21 cellular contexts compared by ENCODE assay signal in genomic region chr2:55061534-55062344, GRCh38. TPM values are rescaled to one million over a fixed set of nuclear protein-coding genes. Genes with fewer than 3 reads are reported as not detected.
DNase-seq lines count a peak whose midpoint lies in the region; ATAC-seq and TF ChIP-seq lines count a peak whose summit lies in the region.
"Had no signal": no experiment of that assay in that cellular context is flagged by ENCODE, and none has a peak within 500 bp of the region (broad histone marks: within the 10 kb centered on the region; RNA-seq: fewer than 3 reads in every experiment).

No MANE protein-coding gene starts in this region.

- CTCF ChIA-PET in PC-3 (lab: Charles Lee) = no interaction called here

- ATAC-seq in lower lobe of right lung (peak; percentile 87 to 93), PC-3 (no peak)
- ATAC-seq: activated CD4-positive, alpha-beta T cell treated with anti-CD3 and anti-CD28 coated beads for 36 hours; activated naive CD8-positive, alpha-beta T cell treated with anti-CD3 and anti-CD28 coated beads, Interleukin-2, amount 50 U/mL, for 24 hours; body of pancreas; Panc1 had no signal

- TF ChIP-seq CTCF in lower lobe of right lung (IDR thresholded peaks at IDR 0.05) = no peak
- TF ChIP-seq CTCF in PC-3 (conservative IDR thresholded peaks at IDR 0.05; ENCODE audit: low read depth, low read length) = no peak

- no peak overlapping the region for H3K9ac ChIP-seq in PC-3 (ENCODE audit: low read length)

- no peaks in the 10 kb centered on the region for H3K79me2 ChIP-seq in PC-3 (ENCODE audit: low read length)

- in situ Hi-C loops in KBM-7 (cut with MboI; ENCODE audit: low pct_unique_long_range_greater_than_20kb, low sequenced_read_pairs) = no loop called here

- no peak overlapping the region for H3K27ac ChIP-seq in lower lobe of right lung
- H3K27ac ChIP-seq in PC-3 (ENCODE audit: low read length) = no peak overlapping the region
- H3K27ac ChIP-seq: body of pancreas, prostate gland had no signal

- H3K9me3 ChIP-seq in lower lobe of right lung (no peaks in the 10 kb centered on the region), PC-3 (ENCODE audit: low read length) (no peaks in the 10 kb centered on the region)
- H3K9me3 ChIP-seq: BE2C, body of pancreas, prostate gland had no signal

- no peaks in the 10 kb centered on the region for H3F3A ChIP-seq in PC-3 (ENCODE audit: low read length, unreplicated experiment)

- H3K4me2 ChIP-seq in PC-3 (ENCODE audit: low read length) = no peak overlapping the region

- H3K27me3 ChIP-seq in lower lobe of right lung (ENCODE audit: low read depth) (no peaks in the 10 kb centered on the region), PC-3 (ENCODE audit: low read length) (no peaks in the 10 kb centered on the region)
- H3K27me3 ChIP-seq: BE2C, body of pancreas had no signal

- DNase-seq in DMS 273 treated with DMSO at 0.1 percent for 48 hours (lab: John Stamatoyannopoulos, UW) (peak; percentile 40), NCI-H2029 treated with DMSO at 0.1 percent for 48 hours (lab: John Stamatoyannopoulos, UW) (peak; percentile 6), SHP77 treated with DMSO at 0.1 percent for 48 hours (lab: John Stamatoyannopoulos, UW) (peak; percentile 99), lower lobe of right lung (peak; percentile 68), KBM-7 (no peak), PC-3 (no peak), NCI-H1694 treated with DMSO at 0.1 percent for 48 hours (lab: John Stamatoyannopoulos, UW) (no peak)
- no peak for DNase-seq in activated CD4-positive, alpha-beta T cell treated with anti-CD3 and anti-CD28 coated beads, Interleukin-2, amount 50 U/mL, for 48 hours
- DNase-seq: activated CD4-positive, alpha-beta T cell treated with anti-CD3 and anti-CD28 coated beads for 36 hours; activated CD8-positive, alpha-beta memory T cell treated with anti-CD3 and anti-CD28 coated beads for 24 hours; activated gamma-delta T cell; activated naive CD8-positive, alpha-beta T cell treated with anti-CD3 and anti-CD28 coated beads, Interleukin-2, amount 50 U/mL, for 24 hours; activated T-cell treated with anti-CD3 and anti-CD28 coated beads, Interleukin-2, amount 50 U/mL, for 1 hour; BE2C; body of pancreas; COR-L47; mammary epithelial cell; NCI-H1694; NCI-H226 had no signal

- BruUV-seq in PC-3 (replicated peaks; lab: Mats Ljungman, UMichigan) = no TSS peak

- H3K9me2 ChIP-seq in PC-3 (replicated peaks; ENCODE audit: low read length) = no peaks in the 10 kb centered on the region

- no peaks in the 10 kb centered on the region for H4K20me1 ChIP-seq in PC-3 (ENCODE audit: low read length)

- intact Hi-C loops in lower lobe of right lung (cut with DNase I) (no loop called here), PC-3 (cut with micrococcal nuclease) (no loop called here)

- POLR2A ChIA-PET in PC-3 (lab: Charles Lee; ENCODE audit: unreplicated experiment) = no interaction called here

- H3K36me3 ChIP-seq in lower lobe of right lung = no peaks in the 10 kb centered on the region
- no peaks in the 10 kb centered on the region for H3K36me3 ChIP-seq in PC-3 (ENCODE audit: low read depth, low read length)
- H3K36me3 ChIP-seq: BE2C, prostate gland had no signal

- no peak overlapping the region for H2AFZ ChIP-seq in PC-3 (ENCODE audit: low read length)

- H3K4me3 ChIP-seq in lower lobe of right lung = no peak overlapping the region
- no peak overlapping the region for H3K4me3 ChIP-seq in PC-3 (ENCODE audit: low read length)
- H3K4me3 ChIP-seq: body of pancreas, prostate gland had no signal

- H3K4me1 ChIP-seq in lower lobe of right lung = no peaks in the 10 kb centered on the region
- no peaks in the 10 kb centered on the region for H3K4me1 ChIP-seq in PC-3 (ENCODE audit: insufficient read depth, low read length)
- H3K4me1 ChIP-seq: BE2C, body of pancreas, prostate gland had no signal

RNA-seq across cellular contexts. Expression of gene RTN4, which starts 11.5 kb away (rescaled TPM):
- total RNA-seq in lower lobe of right lung (317 TPM), PC-3 (2014; rRNA removed) (150 and 170 TPM in 2 replicates)

Comparison
In these comparisons a context has a peak if more than half of its experiments do, and no peak if none do; other contexts are left out.
1. DNase-seq: peak in DMS 273 treated with DMSO at 0.1 percent for 48 hours (single experiment), NCI-H2029 treated with DMSO at 0.1 percent for 48 hours (single experiment), SHP77 treated with DMSO at 0.1 percent for 48 hours (single experiment) and lower lobe of right lung (single experiment); none in KBM-7 (single experiment), PC-3 (single experiment), activated CD4-positive, alpha-beta T cell treated with anti-CD3 and anti-CD28 coated beads, Interleukin-2, amount 50 U/mL, for 48 hours (0 of 2) and NCI-H1694 treated with DMSO at 0.1 percent for 48 hours (single experiment).